In genomic region chr7:40805361-40805760, GRCh38 we compare ENCODE assay signal across 21 cellular contexts.
A peak's percentile ranks its signal among the peaks of the same experiment; 100 is the strongest.
DNase-seq lines count a peak whose midpoint lies in the region; ATAC-seq, FAIRE-seq and TF ChIP-seq lines count a peak whose summit lies in the region.
"Had no signal": no experiment of that assay in that cellular context is flagged by ENCODE, and none has a peak within 500 bp of the region (broad histone marks: within the 10 kb centered on the region; RNA-seq: fewer than 3 reads in every experiment).

No MANE protein-coding gene starts in this region.

- H3K36me3 ChIP-seq in SK-N-SH (replicated peaks in 1 of 2; ENCODE audit: control insufficient read depth in 1 of 2, insufficient read depth in 2 of 2, low read length in 1 of 2) = no peaks in the 10 kb centered on the region
- no peaks in the 10 kb centered on the region for H3K36me3 ChIP-seq in astrocyte (ENCODE audit: insufficient read depth, low read length)
- H3K36me3 ChIP-seq in hepatocyte (replicated peaks; ENCODE audit: insufficient read depth, low read depth) = no peaks in the 10 kb centered on the region
- no peaks in the 10 kb centered on the region for H3K36me3 ChIP-seq in transverse colon
- H3K36me3 ChIP-seq in small intestine (ENCODE audit: control insufficient read depth in 2 of 2, insufficient read depth in 2 of 2, low read length in 2 of 2) = no peaks in the 10 kb centered on the region

- H4K20me1 ChIP-seq in SK-N-SH (ENCODE audit: insufficient read depth) = no peaks in the 10 kb centered on the region
- no peaks in the 10 kb centered on the region for H4K20me1 ChIP-seq in astrocyte (ENCODE audit: insufficient read depth, low read length)
- no peaks in the 10 kb centered on the region for H4K20me1 ChIP-seq in hepatocyte (ENCODE audit: insufficient read depth, poor library complexity, severe bottlenecking)

- H3K27ac ChIP-seq in SK-N-SH (ENCODE audit: low read depth in 2 of 2, low read length in 1 of 2) (peak overlapping the region; percentile 84 to 99), astrocyte (ENCODE audit: low read depth, low read length) (no peak overlapping the region), hepatocyte (peak overlapping the region; percentile 11), transverse colon (peak overlapping the region in 3 of 4 donors; percentile 6 to 50 (median 45)), small intestine (ENCODE audit: low read depth in 1 of 2, low read length in 1 of 2) (no peak overlapping the region)
- H3K27ac ChIP-seq: 22Rv1, KMS-11 had no signal

- H3K4me2 ChIP-seq in SK-N-SH (0 out of 2 replicates have a peak overlapping the region, but pooled peaks have one; percentile 4), astrocyte (ENCODE audit: low read length) (no peak overlapping the region), hepatocyte (no peak overlapping the region)
- H3K4me2 ChIP-seq: KMS-11 had no signal

- H3K36me3 Mint-ChIP-seq in astrocyte (ENCODE audit: low read depth, unreplicated experiment) = no peaks in the 10 kb centered on the region
- H3K36me3 Mint-ChIP-seq: CD14-positive monocyte had no signal

- POLR2A ChIA-PET in SK-N-SH (lab: Yijun Ruan, JAX) = no interaction called here

- peak overlapping the region; percentile 2 for H3K27ac Mint-ChIP-seq in astrocyte (ENCODE audit: unreplicated experiment)
- H3K27ac Mint-ChIP-seq: CD14-positive monocyte had no signal

- H3K79me2 ChIP-seq in SK-N-SH (ENCODE audit: insufficient read depth) (peaks cover 55% of the 10 kb centered on the region), astrocyte (ENCODE audit: insufficient read depth, low read length) (no peaks in the 10 kb centered on the region), hepatocyte (no peaks in the 10 kb centered on the region)

- no peak overlapping the region for H3K4me3 ChIP-seq in SK-N-SH (ENCODE audit: low read depth in 2 of 2, low read length in 1 of 2)
- H3K4me3 ChIP-seq in astrocyte (ENCODE audit: insufficient read depth, low read depth, low read length) = no peak overlapping the region
- H3K4me3 ChIP-seq in hepatocyte = no peak overlapping the region
- H3K4me3 ChIP-seq in transverse colon = no peak overlapping the region
- H3K4me3 ChIP-seq in small intestine (ENCODE audit: low read depth in 1 of 2, low read length in 2 of 2) = no peak overlapping the region

- H3K27me3 ChIP-seq in SK-N-SH (ENCODE audit: insufficient read depth) = no peaks in the 10 kb centered on the region
- H3K27me3 ChIP-seq in astrocyte (ENCODE audit: insufficient read depth, low read length) = no peaks in the 10 kb centered on the region
- H3K27me3 ChIP-seq in hepatocyte = no peaks in the 10 kb centered on the region
- no peaks in the 10 kb centered on the region for H3K27me3 ChIP-seq in transverse colon
- no peaks in the 10 kb centered on the region for H3K27me3 ChIP-seq in small intestine (ENCODE audit: control insufficient read depth in 2 of 2, insufficient read depth in 2 of 2, low read length in 2 of 2)

- DNase-seq in SK-N-SH (no peak), astrocyte (ENCODE audit: low read depth) (peak; percentile 54), hepatocyte (ENCODE audit: low spot score) (no peak), transverse colon (no peak), small intestine (no peak), NCI-H69 (lab: John Stamatoyannopoulos, UW) (no peak), DMS 273 treated with DMSO at 0.1 percent for 48 hours (lab: John Stamatoyannopoulos, UW) (no peak)
- DNase-seq: Caco-2, DMS53, GDM1, GOT3, NCI-H1105 treated with DMSO at 0.1 percent for 48 hours, NCI-H187, NCI-H446, NCI-H748 treated with DMSO at 0.1 percent for 48 hours, SHP77 had no signal

- TF ChIP-seq EP300 in SK-N-SH (IDR thresholded peaks at IDR 0.05; ENCODE audit: borderline replicate concordance in 1 of 2, low read depth in 1 of 2, low read length in 1 of 2) (no peak), transverse colon (IDR thresholded peaks at IDR 0.05; ENCODE audit: low read depth) (no peak)

- FAIRE-seq in astrocyte (lab: Jason Lieb, UNC) = peak; percentile 72
- no peak for FAIRE-seq in small intestine (lab: Jason Lieb, UNC)

- H3K27me3 Mint-ChIP-seq in astrocyte (ENCODE audit: low read depth, unreplicated experiment) = no peaks in the 10 kb centered on the region

- in situ Hi-C loops in transverse colon (cut with MboI; ENCODE audit: low pct_ligation_motif_present in 1 of 4, low pct_unique_long_range_greater_than_20kb in 1 of 4, low sequenced_read_pairs in 3 of 4) = no loop called here

- intact Hi-C loops in transverse colon (cut with DNase I; ENCODE audit: low total_unique reads) = no loop called here

- H3F3A ChIP-seq in SK-N-SH (replicated peaks; ENCODE audit: insufficient read depth) = peaks cover 43% of the 10 kb centered on the region

- CTCF ChIA-PET in SK-N-SH (lab: Yijun Ruan, JAX) = no interaction called here

- ATAC-seq in SK-N-SH treated with all-trans-retinoic acid at 6 μM for 48 hours = no peak; the same call in 2 of the 3 replicates
- ATAC-seq: Panc1 had no signal

- H3K9me2 ChIP-seq in SK-N-SH = no peaks in the 10 kb centered on the region
- no peaks in the 10 kb centered on the region for H3K9me2 ChIP-seq in hepatocyte (replicated peaks; ENCODE audit: insufficient read depth)

- H3K9ac ChIP-seq in SK-N-SH (no peak overlapping the region), astrocyte (ENCODE audit: low read length) (no peak overlapping the region)
- H3K9ac ChIP-seq: KMS-11 had no signal

- TF ChIP-seq CTCF in SK-N-SH (IDR thresholded peaks at IDR 0.05) = no peak
- TF ChIP-seq CTCF in astrocyte (IDR thresholded peaks at IDR 0.05; ENCODE audit: insufficient read depth, low read depth, low read length) = no peak
- no peak for TF ChIP-seq CTCF in hepatocyte (IDR thresholded peaks at IDR 0.05; ENCODE audit: poor library complexity)
- no peak for TF ChIP-seq CTCF in transverse colon (IDR thresholded peaks at IDR 0.05)

- H3K4me1 ChIP-seq in SK-N-SH (ENCODE audit: control insufficient read depth in 1 of 2, insufficient read depth in 2 of 2, low read depth in 1 of 2, low read length in 1 of 2) (peaks cover 16 to 32% of the 10 kb centered on the region in 2 experiments), astrocyte (ENCODE audit: insufficient read depth, low read length) (peaks cover 19% of the 10 kb centered on the region), hepatocyte (ENCODE audit: insufficient read depth) (no peaks in the 10 kb centered on the region), transverse colon (peaks cover 0 to 20% (median 13%) of the 10 kb centered on the region in 4 donors), small intestine (ENCODE audit: control insufficient read depth in 2 of 2, insufficient read depth in 1 of 2, low read depth in 1 of 2, low read length in 1 of 2) (no peaks in the 10 kb centered on the region)
- H3K4me1 ChIP-seq: Caco-2 had no signal

- no peaks in the 10 kb centered on the region for H3K9me3 ChIP-seq in SK-N-SH
- H3K9me3 ChIP-seq in astrocyte (ENCODE audit: insufficient read depth, low read depth, low read length) = no peaks in the 10 kb centered on the region
- H3K9me3 ChIP-seq in hepatocyte (ENCODE audit: low read depth) = no peaks in the 10 kb centered on the region
- H3K9me3 ChIP-seq in transverse colon = no peaks in the 10 kb centered on the region
- no peaks in the 10 kb centered on the region for H3K9me3 ChIP-seq in small intestine (ENCODE audit: control insufficient read depth, low read depth)
- H3K9me3 ChIP-seq: Caco-2 had no signal

- H2AFZ ChIP-seq in SK-N-SH (ENCODE audit: low read depth) (no peak overlapping the region), astrocyte (ENCODE audit: low read depth, low read length) (no peak overlapping the region), hepatocyte (no peak overlapping the region)

- peaks cover 44% of the 10 kb centered on the region for H3K4me1 Mint-ChIP-seq in astrocyte (ENCODE audit: low read depth, unreplicated experiment)

- TF ChIP-seq POLR2A in transverse colon (IDR thresholded peaks at IDR 0.05) = no peak

- H3K4me3 Mint-ChIP-seq in astrocyte (ENCODE audit: unreplicated experiment) = no peak overlapping the region
- H3K4me3 Mint-ChIP-seq: CD14-positive monocyte had no signal

- H3K9me3 Mint-ChIP-seq in astrocyte (ENCODE audit: unreplicated experiment) = peaks cover 5% of the 10 kb centered on the region

- TF ChIP-seq RAD21 in SK-N-SH (IDR thresholded peaks at IDR 0.05; ENCODE audit: low read length) = no peak

TF ChIP-seq in SK-N-SH, 30 proteins besides CTCF, POLR2A, EP300 and RAD21:
- TF ChIP-seq POLR2AphosphoS5 (IDR thresholded peaks at IDR 0.05; ENCODE audit: low read depth, low read length) (0 out of 2 replicates have a peak, but pooled peaks have one; percentile 9), NFIC (IDR thresholded peaks at IDR 0.05; ENCODE audit: borderline replicate concordance) (peak; percentile 46; the same call in 1 of the 2 replicates), MXI1 (IDR thresholded peaks at IDR 0.05; ENCODE audit: low read depth, low read length) (no peak)
TF ChIP-seq in SK-N-SH: peak in this region for 2.

TF ChIP-seq in SK-N-SH treated with all-trans-retinoic acid at 6 μM for 48 hours, 23 proteins besides CTCF, POLR2A, EP300 and RAD21 (continues in another document):
- TF ChIP-seq PATZ1 (CRISPR knock-in tag; IDR thresholded peaks at IDR 0.05; ENCODE audit: borderline replicate concordance) (no peak), ISL1 (CRISPR knock-in tag; IDR thresholded peaks at IDR 0.05) (no peak), ZC3H10 (CRISPR knock-in tag; IDR thresholded peaks at IDR 0.05) (no peak)

Comparison
In these comparisons a context has a peak if more than half of its experiments do, and no peak if none do; other contexts are left out.
1. H3K27ac ChIP-seq: peak in SK-N-SH (2 of 2), hepatocyte (single experiment) and transverse colon (3 of 4); none in astrocyte (single experiment) and small intestine (0 of 2).